In genomic region chr2:175690113-175690716, GRCh38 we compare ENCODE assay signal across 9 cellular contexts.
DNase-seq lines count a peak whose midpoint lies in the region; ATAC-seq, FAIRE-seq and TF ChIP-seq lines count a peak whose summit lies in the region.
"Had no signal": no experiment of that assay in that cellular context is flagged by ENCODE, and none has a peak within 500 bp of the region (broad histone marks: within the 10 kb centered on the region; RNA-seq: fewer than 3 reads in every experiment).

No MANE protein-coding gene starts in this region.

- H2BK12ac ChIP-seq in mesenchymal stem cell (ENCODE audit: low read length in 2 of 2) = no peak overlapping the region

- no peak overlapping the region for H3K4me3 Mint-ChIP-seq in CD8-positive, alpha-beta T cell
- H3K4me3 Mint-ChIP-seq: activated B cell treated with CpG ODN at 0.5 μM for 24 hours had no signal

- H3K9me2 ChIP-seq in OCI-LY7 (ENCODE audit: insufficient read depth, low read length) = no peaks in the 10 kb centered on the region

- H3K18ac ChIP-seq in mesenchymal stem cell (ENCODE audit: low read depth in 1 of 2, low read length in 2 of 2) = no peak overlapping the region

- no peaks in the 10 kb centered on the region for H3K27me3 ChIP-seq in CD8-positive, alpha-beta T cell (ENCODE audit: insufficient read depth, low read length)
- H3K27me3 ChIP-seq in mesenchymal stem cell (ENCODE audit: control insufficient read depth in 1 of 2, insufficient read depth in 1 of 2, low read length in 2 of 2) = peaks cover 12 to 13% of the 10 kb centered on the region in 2 experiments

- H3K36me3 ChIP-seq in CD8-positive, alpha-beta T cell (ENCODE audit: insufficient read depth, low read length) = no peaks in the 10 kb centered on the region
- no peaks in the 10 kb centered on the region for H3K36me3 ChIP-seq in OCI-LY7 (ENCODE audit: insufficient read depth, low read length)
- no peaks in the 10 kb centered on the region for H3K36me3 ChIP-seq in mesenchymal stem cell (ENCODE audit: control insufficient read depth in 1 of 2, insufficient read depth in 2 of 2, low read depth in 1 of 2, low read length in 2 of 2)

- no peaks in the 10 kb centered on the region for H3K36me3 Mint-ChIP-seq in CD8-positive, alpha-beta T cell

- H3K79me1 ChIP-seq in mesenchymal stem cell (replicated peaks; ENCODE audit: low read length, poor library complexity, severe bottlenecking) = no peaks in the 10 kb centered on the region

- H3K4me3 ChIP-seq in CD8-positive, alpha-beta T cell (ENCODE audit: low read depth, low read length) = no peak overlapping the region
- H3K4me3 ChIP-seq in OCI-LY7 (ENCODE audit: low read depth, low read length, poor library complexity, severe bottlenecking) = no peak overlapping the region
- H3K4me3 ChIP-seq in mesenchymal stem cell (ENCODE audit: insufficient read depth in 1 of 2, low read depth in 1 of 2, low read length in 2 of 2) = no peak overlapping the region

- no peak overlapping the region for H2BK120ac ChIP-seq in mesenchymal stem cell (ENCODE audit: low read depth, low read length)

- ATAC-seq in CD8-positive, alpha-beta T cell = peak; percentile 38
- ATAC-seq in GM18502 (IDR thresholded peaks at IDR 0.05; ENCODE audit: poor library complexity, unreplicated experiment) = peak; percentile 55
- ATAC-seq in HG03097 (IDR thresholded peaks at IDR 0.05; ENCODE audit: low FRiP score, unreplicated experiment) = no peak

- H2BK5ac ChIP-seq in mesenchymal stem cell (ENCODE audit: low read depth, low read length, poor library complexity, severe bottlenecking) = no peak overlapping the region

- no peak overlapping the region for H4K91ac ChIP-seq in mesenchymal stem cell (ENCODE audit: low read length)

- no peaks in the 10 kb centered on the region for H3K9me3 ChIP-seq in CD8-positive, alpha-beta T cell (ENCODE audit: low read length)
- H3K9me3 ChIP-seq in OCI-LY7 (ENCODE audit: low read length) = no peaks in the 10 kb centered on the region
- no peaks in the 10 kb centered on the region for H3K9me3 ChIP-seq in mesenchymal stem cell (ENCODE audit: control insufficient read depth, low read length)

- no peak overlapping the region for H2BK15ac ChIP-seq in mesenchymal stem cell (ENCODE audit: low read depth, poor library complexity, severe bottlenecking)

- no peak for FAIRE-seq in HTR-8/SVneo (lab: Jason Lieb, UNC)

- H3K4me1 ChIP-seq in CD8-positive, alpha-beta T cell (ENCODE audit: insufficient read depth, low read length) = no peaks in the 10 kb centered on the region
- H3K4me1 ChIP-seq in OCI-LY7 (ENCODE audit: insufficient read depth, low read length, poor library complexity, severe bottlenecking) (no peaks in the 10 kb centered on the region), mesenchymal stem cell (ENCODE audit: control insufficient read depth, insufficient read depth, low read depth, low read length) (no peaks in the 10 kb centered on the region)

- H3K4me1 Mint-ChIP-seq in CD8-positive, alpha-beta T cell (ENCODE audit: low read depth) = no peaks in the 10 kb centered on the region
- H3K4me1 Mint-ChIP-seq: activated B cell treated with CpG ODN at 0.5 μM for 24 hours had no signal

- no peak overlapping the region for H3K27ac ChIP-seq in CD8-positive, alpha-beta T cell (ENCODE audit: low read depth, low read length)
- no peak overlapping the region for H3K27ac ChIP-seq in OCI-LY7 (ENCODE audit: low read depth, low read length, poor library complexity, severe bottlenecking)
- H3K27ac ChIP-seq in mesenchymal stem cell (ENCODE audit: low read length, poor library complexity, severe bottlenecking) = no peak overlapping the region

- no CpG with 5 or more reads among the region's 3 CpGs for WGBS in mesenchymal stem cell

- no peak overlapping the region for H3K9ac ChIP-seq in mesenchymal stem cell (ENCODE audit: low read length)

- H3K79me2 ChIP-seq in OCI-LY7 (ENCODE audit: insufficient read depth, low read depth, low read length) = no peaks in the 10 kb centered on the region

- TF ChIP-seq CTCF in CD8-positive, alpha-beta T cell (IDR thresholded peaks at IDR 0.05) = peak; percentile 56
- TF ChIP-seq CTCF in OCI-LY7 (conservative IDR thresholded peaks at IDR 0.05; ENCODE audit: low read length) = peak; percentile 86

- intact Hi-C loops in CD8-positive, alpha-beta T cell (cut with DNase I, micrococcal nuclease) = loop anchor here in 1 of 2 experiments (1.0 kb wide), 1 partner anchor 407 kb away; no protein-coding TSS in a partner anchor
- intact Hi-C loops in OCI-LY7 (cut with micrococcal nuclease; ENCODE audit: unreplicated experiment) = loop anchor here (1.0 kb wide), 1 partner anchor 407 kb away; no protein-coding TSS in a partner anchor

- POLR2A ChIA-PET in CD8-positive, alpha-beta T cell (lab: Charles Lee) = interaction anchor here (1.1 to 2.0 kb wide), 2 partner anchors 405 to 407 kb away, joined by 3 to 7 read pairs; no protein-coding TSS in a partner anchor
- POLR2A ChIA-PET in OCI-LY7 (lab: Charles Lee) = interaction anchor here (0.7 kb wide), 1 partner anchor 408 kb away, joined by 3 read pairs; no protein-coding TSS in a partner anchor

- no peaks in the 10 kb centered on the region for H3K9me3 Mint-ChIP-seq in CD8-positive, alpha-beta T cell
- H3K9me3 Mint-ChIP-seq: activated B cell treated with CpG ODN at 0.5 μM for 24 hours had no signal

- no peak overlapping the region for H3K27ac Mint-ChIP-seq in CD8-positive, alpha-beta T cell
- H3K27ac Mint-ChIP-seq: activated B cell treated with CpG ODN at 0.5 μM for 24 hours had no signal

- CTCF ChIA-PET in CD8-positive, alpha-beta T cell (lab: Charles Lee) = interaction anchor here (0.6 to 5.9 kb wide), 15 partner anchors 8 to 1467 kb away, joined by 3 to 87 read pairs (median 4); no protein-coding TSS in a partner anchor
- CTCF ChIA-PET in OCI-LY7 (lab: Charles Lee; ENCODE audit: unreplicated experiment) = no interaction called here

- DNase-seq in CD8-positive, alpha-beta T cell = peak in 1 of 7 experiments; percentile 14
- peak; percentile 36 for DNase-seq in HTR-8/SVneo (ENCODE audit: insufficient read length, low spot score)
- DNase-seq in OCI-LY7 (ENCODE audit: low spot score) = peak; percentile 52
- DNase-seq in dermis microvascular lymphatic vessel endothelial cell (ENCODE audit: low read depth in 2 of 2) = peak; percentile 70
- peak; percentile 68 for DNase-seq in mesenchymal stem cell
- DNase-seq in HPDE6-E6E7 (ENCODE audit: extremely low spot score) = no peak
- DNase-seq: activated B cell treated with CpG ODN at 0.5 μM for 24 hours had no signal

- no peak overlapping the region for H3K4ac ChIP-seq in mesenchymal stem cell (ENCODE audit: low read depth in 1 of 2, low read length in 2 of 2)

- no peak overlapping the region for H3K23ac ChIP-seq in mesenchymal stem cell (ENCODE audit: low read length in 2 of 2)

- no peak overlapping the region for H3K14ac ChIP-seq in mesenchymal stem cell (ENCODE audit: low read length in 2 of 2)

- H4K20me1 ChIP-seq in OCI-LY7 (ENCODE audit: insufficient read depth, low read length) = no peaks in the 10 kb centered on the region

- no TSS peak for BruUV-seq in OCI-LY7 (replicated peaks; lab: Mats Ljungman, UMichigan)

- H3K27me3 Mint-ChIP-seq in CD8-positive, alpha-beta T cell (ENCODE audit: low read depth) = peaks cover 27% of the 10 kb centered on the region

- no peak overlapping the region for H3K4me2 ChIP-seq in OCI-LY7 (ENCODE audit: low read length)
- no peak overlapping the region for H3K4me2 ChIP-seq in mesenchymal stem cell (ENCODE audit: low read length, poor library complexity, severe bottlenecking)

- H2AFZ ChIP-seq in OCI-LY7 (ENCODE audit: low read length) (no peak overlapping the region), mesenchymal stem cell (ENCODE audit: low read depth, low read length) (no peak overlapping the region)

- H4K8ac ChIP-seq in mesenchymal stem cell (ENCODE audit: low read length) = no peak overlapping the region

- H2AK5ac ChIP-seq in mesenchymal stem cell (ENCODE audit: low read length, severe bottlenecking) = no peak overlapping the region
